In the genomic region with DNA sequence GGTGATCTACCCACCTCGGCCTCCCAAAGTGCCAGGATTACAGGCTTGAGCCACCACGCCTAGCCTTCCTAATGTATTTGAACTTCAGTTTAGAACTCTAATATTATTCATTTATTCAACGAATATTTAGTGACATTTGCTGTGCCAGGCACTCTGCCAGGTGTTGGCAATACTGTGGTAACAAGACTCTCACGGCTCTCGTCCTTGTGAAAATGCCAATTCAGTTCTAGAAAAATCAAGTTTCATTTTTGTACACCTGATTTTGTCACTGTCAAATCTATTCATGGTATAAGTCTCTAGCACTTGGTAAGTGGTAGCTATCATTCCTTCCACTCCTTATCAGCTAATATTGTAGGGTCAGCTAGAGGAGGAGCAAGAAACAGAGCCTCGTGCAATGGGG, we compare ENCODE assay signal across 7 cellular contexts.
"Had no signal": no experiment of that assay in that cellular context is flagged by ENCODE, and none has a peak within 500 bp of the region (broad histone marks: within the 10 kb centered on the region; RNA-seq: fewer than 3 reads in every experiment).

No MANE protein-coding gene starts in this region.

- H3K4me3 ChIP-seq: GM23248, HAP-1, K562 had no signal

- H3K36me3 ChIP-seq: HAP-1 had no signal

- H3K27ac ChIP-seq: GM23248 had no signal

- H3K9me3 ChIP-seq: HAP-1 had no signal

- DNase-seq: GM23248, GOT3, H7, HFFc6, IMR-90 had no signal
